In the genomic region with DNA sequence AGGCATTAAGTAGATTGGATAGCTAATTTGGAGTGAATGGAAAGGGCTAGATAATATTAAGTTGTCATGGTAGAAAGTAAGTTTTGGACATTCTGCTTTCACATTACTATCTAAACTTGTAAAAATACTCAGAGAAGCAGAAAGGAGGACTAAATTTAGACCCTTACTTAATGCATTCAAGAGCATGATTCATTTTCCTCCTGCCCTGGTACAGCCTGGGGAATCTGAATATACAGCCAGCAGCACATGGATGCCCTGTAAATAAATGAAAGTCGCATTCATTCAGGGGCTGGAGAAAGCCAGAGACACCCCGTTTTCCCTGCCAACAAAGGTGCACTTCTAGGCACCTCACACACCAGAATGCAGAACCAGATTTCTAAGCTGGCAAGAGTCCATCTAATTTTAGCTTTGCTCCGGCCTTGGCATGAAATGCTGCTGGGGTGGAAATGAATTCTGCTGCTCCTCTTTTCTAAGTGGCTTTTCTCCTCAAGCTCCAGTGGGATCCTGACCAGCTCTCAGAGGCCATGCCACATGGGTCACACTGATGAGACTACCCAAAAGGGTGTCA, we compare ENCODE assay signal across 11 cellular contexts.
DNase-seq lines count a peak whose midpoint lies in the region; ATAC-seq and TF ChIP-seq lines count a peak whose summit lies in the region.
"Had no signal": no experiment of that assay in that cellular context is flagged by ENCODE, and none has a peak within 500 bp of the region (broad histone marks: within the 10 kb centered on the region; RNA-seq: fewer than 3 reads in every experiment).

No MANE protein-coding gene starts in this region.

- H3K4me3 ChIP-seq in BLaER1 treated with 17β-estradiol and CSF1 and Interleukin-3, amounts not matched to agents 10 nM and 100 nM = no peak overlapping the region
- H3K4me3 ChIP-seq in ascending aorta (no peak overlapping the region), heart left ventricle (no peak overlapping the region)
- H3K4me3 ChIP-seq: K562 had no signal

- ATAC-seq in heart left ventricle (peak; percentile 69 to 83 (median 78)), GM21526 (IDR thresholded peaks at IDR 0.05; ENCODE audit: low FRiP score, unreplicated experiment) (no peak), HG02610 (IDR thresholded peaks at IDR 0.05; ENCODE audit: unreplicated experiment) (no peak)
- ATAC-seq: K562 had no signal

- peak overlapping the region in 1 of 11 experiments; percentile 9; a peak in 2 of 22 replicates for H3K27ac ChIP-seq in BLaER1 treated with 17β-estradiol and CSF1 and Interleukin-3, amounts not matched to agents 10 nM and 100 nM
- peak overlapping the region; percentile 91 to 93 for H3K27ac ChIP-seq in ascending aorta
- peak overlapping the region; percentile 59 to 92 (median 83) for H3K27ac ChIP-seq in heart left ventricle

- TF ChIP-seq POLR2A in heart left ventricle (IDR thresholded peaks at IDR 0.05) = no peak

- intact Hi-C loops in ascending aorta (cut with DNase I) (loop anchor here (5.0 kb wide), 2 partner anchors 175 to 1775 kb away; partner anchors contain the start of gene KLF9), heart left ventricle (cut with DNase I) (loop anchor here in 8 of 10 donors (5.0 to 10.0 kb wide), 8 partner anchors 72 to 1778 kb away; partner anchors contain the start of genes KLF9 (in 3 of the 8) and ZFAND5 (in 1 of the 8))

- H3K4me2 ChIP-seq in BLaER1 treated with 17β-estradiol and CSF1 and Interleukin-3, amounts not matched to agents 10 nM and 100 nM = peak overlapping the region in 6 of 11 experiments; percentile 3 to 58 (median 42); a peak in 10 of 22 replicates

- no peak overlapping the region for H3K9ac ChIP-seq in BLaER1 treated with 17β-estradiol and CSF1 and Interleukin-3, amounts not matched to agents 10 nM and 100 nM

- peak in 1 of 2 donors; percentile 78 for DNase-seq in ascending aorta (ENCODE audit: low spot score in 2 of 2)
- peak in 2 of 5 donors; percentile 44 to 47 for DNase-seq in heart left ventricle
- DNase-seq in renal cortical epithelial cell (ENCODE audit: low read depth) = peak; percentile 67
- DNase-seq in stimulated activated CD8-positive, alpha-beta memory T cell treated with anti-CD3 and anti-CD28 coated beads, Interleukin-4, amount 100 ng/mL, for 48 hours = no peak
- DNase-seq in NCI-H1048 (lab: John Stamatoyannopoulos, UW) = no peak
- DNase-seq: activated naive CD4-positive, alpha-beta T cell treated with Interleukin-2 at 50 U/mL for 16 hours; NCI-H69 had no signal

- TF ChIP-seq CTCF in ascending aorta (IDR thresholded peaks at IDR 0.05) (peak in 1 of 3 experiments; percentile 6), heart left ventricle (IDR thresholded peaks at IDR 0.05) (no peak)

- no peaks in the 10 kb centered on the region for H3K9me3 ChIP-seq in BLaER1 treated with 17β-estradiol and CSF1 and Interleukin-3, amounts not matched to agents 10 nM and 100 nM (replicated peaks in 1 of 11)
- H3K9me3 ChIP-seq in ascending aorta (no peaks in the 10 kb centered on the region), heart left ventricle (no peaks in the 10 kb centered on the region)

- H3K36me3 ChIP-seq in BLaER1 treated with 17β-estradiol and CSF1 and Interleukin-3, amounts not matched to agents 10 nM and 100 nM = no peaks in the 10 kb centered on the region
- H3K36me3 ChIP-seq in ascending aorta = no peaks in the 10 kb centered on the region
- H3K36me3 ChIP-seq in heart left ventricle = no peaks in the 10 kb centered on the region

- WGBS in heart left ventricle, 4 donors = 0 to 20% (median 11%) methylated on average over 3 of the region's 3 CpGs

- no peaks in the 10 kb centered on the region for H3K27me3 ChIP-seq in BLaER1 treated with 17β-estradiol and CSF1 and Interleukin-3, amounts not matched to agents 10 nM and 100 nM
- H3K27me3 ChIP-seq in ascending aorta = no peaks in the 10 kb centered on the region
- H3K27me3 ChIP-seq in heart left ventricle = no peaks in the 10 kb centered on the region

- no peaks in the 10 kb centered on the region for H4K20me1 ChIP-seq in BLaER1 treated with 17β-estradiol and CSF1 and Interleukin-3, amounts not matched to agents 10 nM and 100 nM

- peaks cover 12 to 27% (median 18%) of the 10 kb centered on the region in 10 experiments for H3K4me1 ChIP-seq in BLaER1 treated with 17β-estradiol and CSF1 and Interleukin-3, amounts not matched to agents 10 nM and 100 nM
- H3K4me1 ChIP-seq in ascending aorta (peaks cover 10 to 54% of the 10 kb centered on the region in 2 donors), heart left ventricle (peaks cover 9 to 63% (median 43%) of the 10 kb centered on the region in 12 donors)

Comparison
In these comparisons a context has a peak if more than half of its experiments do, and no peak if none do; other contexts are left out.
1. ATAC-seq: peak in heart left ventricle (4 of 4); none in GM21526 (single experiment) and HG02610 (single experiment).